In the genomic region with DNA sequence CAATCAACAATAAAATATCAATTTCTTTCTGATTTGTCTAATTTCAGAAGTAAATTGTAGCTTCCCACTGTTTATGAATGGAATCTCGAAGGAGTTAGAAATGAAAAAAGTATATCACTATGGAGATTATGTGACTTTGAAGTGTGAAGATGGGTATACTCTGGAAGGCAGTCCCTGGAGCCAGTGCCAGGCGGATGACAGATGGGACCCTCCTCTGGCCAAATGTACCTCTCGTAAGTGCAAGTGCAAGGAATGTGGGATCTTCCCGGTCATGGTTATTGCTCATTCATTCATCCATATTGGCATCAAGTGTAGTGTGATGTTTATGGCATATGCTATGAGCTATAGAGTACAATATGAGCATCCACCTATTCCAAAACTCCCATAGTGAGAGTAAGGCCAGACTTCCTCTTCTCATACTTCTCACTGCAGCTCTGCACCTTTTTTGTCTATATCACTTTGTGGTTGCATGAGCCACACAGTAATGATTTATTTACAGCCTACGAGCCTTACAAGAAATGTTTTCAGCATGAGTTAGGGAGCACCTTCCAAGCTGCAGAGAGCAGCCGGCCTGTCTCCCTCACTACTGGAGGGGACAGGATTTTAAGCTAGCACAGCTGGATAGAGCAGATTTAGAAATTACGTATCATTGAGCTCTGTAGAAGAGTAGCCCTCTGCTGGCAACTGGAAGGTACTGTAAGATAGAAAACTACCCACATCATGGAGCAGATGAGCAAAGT, we compare ENCODE assay signal across 1 cellular context.
TF ChIP-seq lines count a peak whose summit lies in the region.

No MANE protein-coding gene starts in this region.

TF ChIP-seq in K562, 482 proteins besides CTCF, POLR2A, EP300 and RAD21 (continued from another document and continues in another):
- TF ChIP-seq, protein P1, sequence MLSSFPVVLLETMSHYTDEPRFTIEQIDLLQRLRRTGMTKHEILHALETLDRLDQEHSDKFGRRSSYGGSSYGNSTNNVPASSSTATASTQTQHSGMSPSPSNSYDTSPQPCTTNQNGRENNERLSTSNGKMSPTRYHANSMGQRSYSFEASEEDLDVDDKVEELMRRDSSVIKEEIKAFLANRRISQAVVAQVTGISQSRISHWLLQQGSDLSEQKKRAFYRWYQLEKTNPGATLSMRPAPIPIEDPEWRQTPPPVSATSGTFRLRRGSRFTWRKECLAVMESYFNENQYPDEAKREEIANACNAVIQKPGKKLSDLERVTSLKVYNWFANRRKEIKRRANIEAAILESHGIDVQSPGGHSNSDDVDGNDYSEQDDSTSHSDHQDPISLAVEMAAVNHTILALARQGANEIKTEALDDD (IDR thresholded peaks at IDR 0.05) = peak; percentile 34; the same call in 1 of the 2 replicates
- TF ChIP-seq CREM (IDR thresholded peaks at IDR 0.05; ENCODE audit: low read depth) (peak; percentile 56; the same call in 1 of the 2 replicates), WHSC1 (IDR thresholded peaks at IDR 0.05; ENCODE audit: low read length) (no peak), HMG20A (CRISPR knock-in tag; conservative IDR thresholded peaks at IDR 0.05) (no peak), SMARCA4 (IDR thresholded peaks at IDR 0.05) (peak; percentile 31; the same call in 1 of the 2 replicates), ZEB2 (IDR thresholded peaks at IDR 0.05) (0 out of 2 replicates have a peak, but pooled peaks have one; percentile 28), HDAC2 (IDR thresholded peaks at IDR 0.05) (no peak), SRSF7 (optimal IDR thresholded peaks at IDR 0.05; ENCODE audit: low read depth, low read length) (no peak), CBX3 (IDR thresholded peaks at IDR 0.05; ENCODE audit: borderline replicate concordance in 1 of 2, low read length in 2 of 2) (peak in 1 of 2 experiments; percentile 81; a peak in 2 of 3 replicates), TRIM28 (IDR thresholded peaks at IDR 0.05) (0 out of 2 replicates have a peak, but pooled peaks have one; percentile 15), JUND (IDR thresholded peaks at IDR 0.05; ENCODE audit: borderline replicate concordance, low read depth, low read length) (peak; percentile 28; the same call in 1 of the 2 replicates), JUND (tag; IDR thresholded peaks at IDR 0.05; ENCODE audit: borderline replicate concordance, low read depth, low read length) (peak; percentile 63; the same call in 2 of the 3 replicates), CCAR2 (IDR thresholded peaks at IDR 0.05; ENCODE audit: low read depth, low read length) (no peak), RNF219 (CRISPR knock-in tag; IDR thresholded peaks at IDR 0.05) (no peak), LCOR (CRISPR knock-in tag; IDR thresholded peaks at IDR 0.05) (no peak), CEBPB (tag; IDR thresholded peaks at IDR 0.05) (no peak), SMC3 (conservative IDR thresholded peaks at IDR 0.05; ENCODE audit: insufficient read depth, low read depth, low read length) (peak; percentile 69; the same call in 1 of the 2 replicates), NR4A1 (CRISPR knock-in tag; IDR thresholded peaks at IDR 0.05) (no peak), NR4A1 (tag; IDR thresholded peaks at IDR 0.05) (no peak), CHAMP1 (IDR thresholded peaks at IDR 0.05) (peak; percentile 79), CBX8 (IDR thresholded peaks at IDR 0.05; ENCODE audit: borderline replicate concordance, extremely low read depth, low read depth, low read length, poor library complexity, severe bottlenecking) (no peak), CHCHD3 (CRISPR knock-in tag; IDR thresholded peaks at IDR 0.05) (no peak), NBN (IDR thresholded peaks at IDR 0.05; ENCODE audit: low read depth) (no peak), TEAD4 (IDR thresholded peaks at IDR 0.05; ENCODE audit: low read length) (peak; percentile 47; the same call in 1 of the 2 replicates), TEAD4 (CRISPR knock-in tag; IDR thresholded peaks at IDR 0.05; ENCODE audit: borderline replicate concordance) (no peak), PKNOX1 (IDR thresholded peaks at IDR 0.05) (0 out of 2 replicates have a peak, but pooled peaks have one; percentile 15), ZNF263 (CRISPR knock-in tag; IDR thresholded peaks at IDR 0.05; ENCODE audit: borderline replicate concordance) (peak; percentile 90; the same call in 1 of the 2 replicates), HNRNPL (IDR thresholded peaks at IDR 0.05; ENCODE audit: low read depth, low read length) (no peak), KDM1A (IDR thresholded peaks at IDR 0.05) (0 out of 4 replicates have a peak, but pooled peaks of 1 of the 2 experiments have one; percentile 14), RCOR1 (IDR thresholded peaks at IDR 0.05; ENCODE audit: borderline replicate concordance in 1 of 2, low read depth in 2 of 2, low read length in 2 of 2) (peak in 1 of 2 experiments; percentile 59; a peak in 1 of 4 replicates), KLF16 (IDR thresholded peaks at IDR 0.05) (peak; percentile 32; the same call in 1 of the 2 replicates), CBFA2T2 (conservative IDR thresholded peaks at IDR 0.05) (peak; percentile 17; the same call in 1 of the 2 replicates), DACH1 (IDR thresholded peaks at IDR 0.05; ENCODE audit: partially characterized antibody) (peak; percentile 38), ZNF124 (CRISPR knock-in tag; IDR thresholded peaks at IDR 0.05) (no peak), TEAD2 (tag; IDR thresholded peaks at IDR 0.05) (no peak), ZZZ3 (IDR thresholded peaks at IDR 0.05) (no peak), MAZ (CRISPR knock-in tag; conservative IDR thresholded peaks at IDR 0.05 in 1 of 2, IDR thresholded peaks at IDR 0.05 in 1 of 2) (peak in 1 of 2 experiments; percentile 49; a peak in 1 of 4 replicates), CXXC5 (CRISPR knock-in tag; IDR thresholded peaks at IDR 0.05) (no peak), TAL1 (IDR thresholded peaks at IDR 0.05) (peak; percentile 24; the same call in 1 of the 2 replicates), ZBTB34 (CRISPR knock-in tag; IDR thresholded peaks at IDR 0.05) (no peak), ATF1 (CRISPR knock-in tag; IDR thresholded peaks at IDR 0.05) (no peak), ATF1 (tag; IDR thresholded peaks at IDR 0.05) (peak; percentile 56; the same call in 1 of the 2 replicates), NFYB (IDR thresholded peaks at IDR 0.05; ENCODE audit: extremely low read depth, insufficient read length) (no peak), ZNF174 (CRISPR knock-in tag; IDR thresholded peaks at IDR 0.05) (no peak), DPF2 (IDR thresholded peaks at IDR 0.05) (peak; percentile 33; the same call in 1 of the 2 replicates)
- TF ChIP-seq, protein P2, sequence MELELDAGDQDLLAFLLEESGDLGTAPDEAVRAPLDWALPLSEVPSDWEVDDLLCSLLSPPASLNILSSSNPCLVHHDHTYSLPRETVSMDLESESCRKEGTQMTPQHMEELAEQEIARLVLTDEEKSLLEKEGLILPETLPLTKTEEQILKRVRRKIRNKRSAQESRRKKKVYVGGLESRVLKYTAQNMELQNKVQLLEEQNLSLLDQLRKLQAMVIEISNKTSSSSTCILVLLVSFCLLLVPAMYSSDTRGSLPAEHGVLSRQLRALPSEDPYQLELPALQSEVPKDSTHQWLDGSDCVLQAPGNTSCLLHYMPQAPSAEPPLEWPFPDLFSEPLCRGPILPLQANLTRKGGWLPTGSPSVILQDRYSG (tag; conservative IDR thresholded peaks at IDR 0.05; ENCODE audit: low read depth) = no peak
- TF ChIP-seq, protein P3, sequence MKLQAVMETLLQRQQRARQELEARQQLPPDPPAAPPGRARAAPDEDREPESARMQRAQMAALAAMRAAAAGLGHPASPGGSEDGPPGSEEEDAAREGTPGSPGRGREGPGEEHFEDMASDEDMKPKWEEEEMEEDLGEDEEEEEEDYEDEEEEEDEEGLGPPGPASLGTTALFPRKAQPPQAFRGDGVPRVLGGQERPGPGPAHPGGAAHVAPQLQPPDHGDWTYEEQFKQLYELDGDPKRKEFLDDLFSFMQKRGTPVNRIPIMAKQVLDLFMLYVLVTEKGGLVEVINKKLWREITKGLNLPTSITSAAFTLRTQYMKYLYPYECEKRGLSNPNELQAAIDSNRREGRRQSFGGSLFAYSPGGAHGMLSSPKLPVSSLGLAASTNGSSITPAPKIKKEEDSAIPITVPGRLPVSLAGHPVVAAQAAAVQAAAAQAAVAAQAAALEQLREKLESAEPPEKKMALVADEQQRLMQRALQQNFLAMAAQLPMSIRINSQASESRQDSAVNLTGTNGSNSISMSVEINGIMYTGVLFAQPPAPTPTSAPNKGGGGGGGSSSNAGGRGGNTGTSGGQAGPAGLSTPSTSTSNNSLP (IDR thresholded peaks at IDR 0.05; ENCODE audit: borderline replicate concordance, low read depth, low read length) = peak; percentile 90; the same call in 1 of the 2 replicates
- TF ChIP-seq, protein P4, sequence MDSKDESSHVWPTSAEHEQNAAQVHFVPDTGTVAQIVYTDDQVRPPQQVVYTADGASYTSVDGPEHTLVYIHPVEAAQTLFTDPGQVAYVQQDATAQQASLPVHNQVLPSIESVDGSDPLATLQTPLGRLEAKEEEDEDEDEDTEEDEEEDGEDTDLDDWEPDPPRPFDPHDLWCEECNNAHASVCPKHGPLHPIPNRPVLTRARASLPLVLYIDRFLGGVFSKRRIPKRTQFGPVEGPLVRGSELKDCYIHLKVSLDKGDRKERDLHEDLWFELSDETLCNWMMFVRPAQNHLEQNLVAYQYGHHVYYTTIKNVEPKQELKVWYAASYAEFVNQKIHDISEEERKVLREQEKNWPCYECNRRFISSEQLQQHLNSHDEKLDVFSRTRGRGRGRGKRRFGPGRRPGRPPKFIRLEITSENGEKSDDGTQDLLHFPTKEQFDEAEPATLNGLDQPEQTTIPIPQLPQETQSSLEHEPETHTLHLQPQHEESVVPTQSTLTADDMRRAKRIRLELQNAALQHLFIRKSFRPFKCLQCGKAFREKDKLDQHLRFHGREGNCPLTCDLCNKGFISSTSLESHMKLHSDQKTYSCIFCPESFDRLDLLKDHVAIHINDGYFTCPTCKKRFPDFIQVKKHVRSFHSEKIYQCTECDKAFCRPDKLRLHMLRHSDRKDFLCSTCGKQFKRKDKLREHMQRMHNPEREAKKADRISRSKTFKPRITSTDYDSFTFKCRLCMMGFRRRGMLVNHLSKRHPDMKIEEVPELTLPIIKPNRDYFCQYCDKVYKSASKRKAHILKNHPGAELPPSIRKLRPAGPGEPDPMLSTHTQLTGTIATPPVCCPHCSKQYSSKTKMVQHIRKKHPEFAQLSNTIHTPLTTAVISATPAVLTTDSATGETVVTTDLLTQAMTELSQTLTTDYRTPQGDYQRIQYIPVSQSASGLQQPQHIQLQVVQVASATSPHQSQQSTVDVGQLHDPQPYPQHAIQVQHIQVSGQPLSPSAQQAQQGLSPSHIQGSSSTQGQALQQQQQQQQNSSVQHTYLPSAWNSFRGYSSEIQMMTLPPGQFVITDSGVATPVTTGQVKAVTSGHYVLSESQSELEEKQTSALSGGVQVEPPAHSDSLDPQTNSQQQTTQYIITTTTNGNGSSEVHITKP (IDR thresholded peaks at IDR 0.05; ENCODE audit: partially characterized antibody) = peak; percentile 2
- TF ChIP-seq, protein P5, sequence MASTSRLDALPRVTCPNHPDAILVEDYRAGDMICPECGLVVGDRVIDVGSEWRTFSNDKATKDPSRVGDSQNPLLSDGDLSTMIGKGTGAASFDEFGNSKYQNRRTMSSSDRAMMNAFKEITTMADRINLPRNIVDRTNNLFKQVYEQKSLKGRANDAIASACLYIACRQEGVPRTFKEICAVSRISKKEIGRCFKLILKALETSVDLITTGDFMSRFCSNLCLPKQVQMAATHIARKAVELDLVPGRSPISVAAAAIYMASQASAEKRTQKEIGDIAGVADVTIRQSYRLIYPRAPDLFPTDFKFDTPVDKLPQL (IDR thresholded peaks at IDR 0.05; ENCODE audit: extremely low read depth, insufficient read length) = no peak
